Comparison of ENCODE assay signal across 12 cellular contexts in genomic region chr3:50266808-50267207, GRCh38. TPM values are rescaled to one million over a fixed set of nuclear protein-coding genes. Genes with fewer than 3 reads are reported as not detected.
DNase-seq lines count a peak whose midpoint lies in the region; ATAC-seq, FAIRE-seq and TF ChIP-seq lines count a peak whose summit lies in the region.
"Had no signal": no experiment of that assay in that cellular context is flagged by ENCODE, and none has a peak within 500 bp of the region (broad histone marks: within the 10 kb centered on the region; RNA-seq: fewer than 3 reads in every experiment).

No MANE protein-coding gene starts in this region.

- no peak for FAIRE-seq in K562 (lab: Jason Lieb, UNC)
- FAIRE-seq: colon had no signal

- no peak for TF ChIP-seq RAD21 in K562 (CRISPR knock-in tag; conservative IDR thresholded peaks at IDR 0.05 in 1 of 2, IDR thresholded peaks at IDR 0.05 in 1 of 2)

- intact Hi-C loops in K562 (cut with micrococcal nuclease), result no loop called here
- intact Hi-C loops in left lung (cut with DNase I), result no loop called here
- intact Hi-C loops in left colon (cut with DNase I, micrococcal nuclease), result no loop called here
- intact Hi-C loops in natural killer cell (cut with micrococcal nuclease), result no loop called here

- no peak for TF ChIP-seq EP300 in K562 (IDR thresholded peaks at IDR 0.05; ENCODE audit: low read length)

- peaks cover 0 to 6% of the 10 kb centered on the region in 2 donors for H3K4me1 Mint-ChIP-seq in natural killer cell treated with Interleukin-12 subunit alpha and Interleukin-12 subunit beta and Interleukin-15 and Interleukin-18, amount 100 ng/mL, for 72 hours (ENCODE audit: low read depth in 2 of 2)
- H3K4me1 Mint-ChIP-seq in natural killer cell, result peaks cover 0 to 6% of the 10 kb centered on the region in 2 donors

- H3K4me3 ChIP-seq in BLaER1 treated with 17β-estradiol and CSF1 and Interleukin-3, amounts not matched to agents 10 nM and 100 nM, result no peak overlapping the region
- H3K4me3 ChIP-seq in K562, result no peak overlapping the region
- H3K4me3 ChIP-seq in left lung, result peak overlapping the region; percentile 48 to 54
- H3K4me3 ChIP-seq in skeletal muscle satellite cell (ENCODE audit: low read length), result peak overlapping the region; percentile 69

- H3K79me2 ChIP-seq in K562 (ENCODE audit: control insufficient read depth, insufficient read depth, low read length), result no peaks in the 10 kb centered on the region

- peaks cover 0 to 66% (median 0%) of the 10 kb centered on the region in 11 experiments; a peak in 6 of 22 replicates for H4K20me1 ChIP-seq in BLaER1 treated with 17β-estradiol and CSF1 and Interleukin-3, amounts not matched to agents 10 nM and 100 nM
- no peaks in the 10 kb centered on the region; the same call in 1 of the 2 replicates for H4K20me1 ChIP-seq in K562 (replicated peaks; ENCODE audit: control insufficient read depth, insufficient read depth, low read length)

- H3K4me2 ChIP-seq in BLaER1 treated with 17β-estradiol and CSF1 and Interleukin-3, amounts not matched to agents 10 nM and 100 nM, result peak overlapping the region in 8 of 11 experiments; percentile 6 to 58 (median 50); a peak in 13 of 22 replicates
- no peak overlapping the region for H3K4me2 ChIP-seq in K562 (ENCODE audit: insufficient read depth, low read length)
- peak overlapping the region; percentile 80 for H3K4me2 ChIP-seq in skeletal muscle satellite cell (ENCODE audit: low read length)

- WGBS in K562 (ENCODE audit: insufficient coverage, low coverage, missing lambda C conversion rate), result 34% methylated on average over 4 of the region's 6 CpGs

- CTCF ChIA-PET in K562 (lab: Yijun Ruan, JAX; ENCODE audit: low intra/inter-chr PET ratio), result interaction anchor here (1.5 kb wide), 1 partner anchor 40 kb away, joined by 3 read pairs; no protein-coding TSS in a partner anchor

- no peaks in the 10 kb centered on the region for H3K9me3 Mint-ChIP-seq in natural killer cell treated with Interleukin-12 subunit alpha and Interleukin-12 subunit beta and Interleukin-15 and Interleukin-18, amount 100 ng/mL, for 72 hours
- no peaks in the 10 kb centered on the region for H3K9me3 Mint-ChIP-seq in natural killer cell

- no peak overlapping the region for H3K27ac ChIP-seq in BLaER1 treated with 17β-estradiol and CSF1 and Interleukin-3, amounts not matched to agents 10 nM and 100 nM
- H3K27ac ChIP-seq in K562 (ENCODE audit: extremely low read depth, low read depth, low read length) (no peak overlapping the region), left lung (peak overlapping the region; percentile 80 to 92)

- H3K36me3 ChIP-seq in BLaER1 treated with 17β-estradiol and CSF1 and Interleukin-3, amounts not matched to agents 10 nM and 100 nM, result no peaks in the 10 kb centered on the region
- no peaks in the 10 kb centered on the region for H3K36me3 ChIP-seq in K562 (ENCODE audit: control insufficient read depth, insufficient read depth, low read length)
- no peaks in the 10 kb centered on the region for H3K36me3 ChIP-seq in left lung
- H3K36me3 ChIP-seq in skeletal muscle satellite cell (ENCODE audit: insufficient read depth, low read length), result no peaks in the 10 kb centered on the region

- ATAC-seq in K562 (no peak), left lung (no peak), left colon (no peak), natural killer cell (no peak)
- ATAC-seq in natural killer cell treated with Interleukin-12 subunit alpha and Interleukin-12 subunit beta and Interleukin-15 and Interleukin-18, amount 100 ng/mL, for 72 hours, result no peak

- DNase-seq in K562 (ENCODE audit: extremely low read depth in 1 of 4, low spot score in 3 of 4) (no peak), left lung (no peak), AG08396 (ENCODE audit: low spot score) (no peak), left colon (no peak), natural killer cell (no peak)
- DNase-seq in natural killer cell treated with Interleukin-12 subunit alpha and Interleukin-12 subunit beta and Interleukin-15 and Interleukin-18, amount 100 ng/mL, for 72 hours (ENCODE audit: low spot score), result no peak
- DNase-seq: activated CD8-positive, alpha-beta memory T cell treated with anti-CD3 and anti-CD28 coated beads, Interleukin-2, amount 50 U/mL, for 4 hours; stimulated activated CD4-positive, alpha-beta T cell treated with anti-CD3 and anti-CD28 coated beads, Interleukin-12 subunit alpha, Interleukin-12 subunit beta, amount 100 ng/mL, for 4 hours; stimulated activated naive CD4-positive, alpha-beta T cell treated with Interleukin-2 at 50 U/mL for 16 hours had no signal

- no peaks in the 10 kb centered on the region for H3K36me3 Mint-ChIP-seq in natural killer cell treated with Interleukin-12 subunit alpha and Interleukin-12 subunit beta and Interleukin-15 and Interleukin-18, amount 100 ng/mL, for 72 hours
- no peaks in the 10 kb centered on the region for H3K36me3 Mint-ChIP-seq in natural killer cell

- H3K27me3 ChIP-seq in BLaER1 treated with 17β-estradiol and CSF1 and Interleukin-3, amounts not matched to agents 10 nM and 100 nM, result peaks cover 28 to 45% (median 42%) of the 10 kb centered on the region in 11 experiments
- H3K27me3 ChIP-seq in K562 (ENCODE audit: control insufficient read depth in 2 of 2, insufficient read depth in 2 of 2, low read length in 2 of 2) (no peaks in the 10 kb centered on the region), left lung (peaks cover 0 to 21% of the 10 kb centered on the region in 2 donors), skeletal muscle satellite cell (ENCODE audit: control insufficient read depth, insufficient read depth, low read length) (no peaks in the 10 kb centered on the region)

- no peak for TF ChIP-seq POLR2A in K562 (conservative IDR thresholded peaks at IDR 0.05)

- TF ChIP-seq CTCF in K562 (IDR thresholded peaks at IDR 0.05 in 2 of 3, conservative IDR thresholded peaks at IDR 0.05 in 1 of 3; ENCODE audit: insufficient read depth in 2 of 3, low read depth in 1 of 3, low read length in 3 of 3) (no peak), left lung (IDR thresholded peaks at IDR 0.05) (no peak), natural killer cell (IDR thresholded peaks at IDR 0.05) (no peak)

- no peaks in the 10 kb centered on the region for H3K9me1 ChIP-seq in K562 (ENCODE audit: control insufficient read depth, insufficient read depth, low read length)

- peaks cover 0 to 2% of the 10 kb centered on the region in 2 donors for H3K27me3 Mint-ChIP-seq in natural killer cell treated with Interleukin-12 subunit alpha and Interleukin-12 subunit beta and Interleukin-15 and Interleukin-18, amount 100 ng/mL, for 72 hours
- H3K27me3 Mint-ChIP-seq in natural killer cell (ENCODE audit: low read depth in 2 of 2), result peaks cover 0 to 6% of the 10 kb centered on the region in 2 donors

- no TSS peak for BruUV-seq in K562 (replicated peaks; lab: Mats Ljungman, UMichigan)

- H2AFZ ChIP-seq in K562 (ENCODE audit: low read depth, low read length), result no peak overlapping the region

- in situ Hi-C loops in K562 (cut with MboI), result no loop called here

- no peak overlapping the region for H3K4me3 Mint-ChIP-seq in natural killer cell treated with Interleukin-12 subunit alpha and Interleukin-12 subunit beta and Interleukin-15 and Interleukin-18, amount 100 ng/mL, for 72 hours
- H3K4me3 Mint-ChIP-seq in natural killer cell, result no peak overlapping the region

- no peaks in the 10 kb centered on the region for H3K9me3 ChIP-seq in BLaER1 treated with 17β-estradiol and CSF1 and Interleukin-3, amounts not matched to agents 10 nM and 100 nM (replicated peaks in 1 of 11)
- no peaks in the 10 kb centered on the region for H3K9me3 ChIP-seq in K562 (replicated peaks; ENCODE audit: control insufficient read depth, insufficient read depth, low read depth, low read length)
- no peaks in the 10 kb centered on the region for H3K9me3 ChIP-seq in left lung
- no peaks in the 10 kb centered on the region for H3K9me3 ChIP-seq in skeletal muscle satellite cell (replicated peaks; ENCODE audit: low read length)

- H3K9ac ChIP-seq in BLaER1 treated with 17β-estradiol and CSF1 and Interleukin-3, amounts not matched to agents 10 nM and 100 nM, result peak overlapping the region in 3 of 11 experiments; percentile 13 to 19 (median 18); a peak in 3 of 22 replicates
- H3K9ac ChIP-seq in K562 (ENCODE audit: insufficient read depth in 1 of 2, low read depth in 2 of 2, low read length in 2 of 2) (peak overlapping the region in 1 of 2 experiments; percentile 81; a peak in 2 of 4 replicates), skeletal muscle satellite cell (ENCODE audit: low read depth, low read length) (peak overlapping the region; percentile 58)

- peaks cover 0 to 62% (median 35%) of the 10 kb centered on the region in 10 experiments; a peak in 17 of 20 replicates for H3K4me1 ChIP-seq in BLaER1 treated with 17β-estradiol and CSF1 and Interleukin-3, amounts not matched to agents 10 nM and 100 nM
- H3K4me1 ChIP-seq in K562 (replicated peaks in 1 of 2; ENCODE audit: control insufficient read depth in 2 of 2, insufficient read depth in 2 of 2, low read length in 2 of 2) (peaks cover 3 to 54% of the 10 kb centered on the region in 2 experiments; a peak in 4 of 5 replicates), left lung (peaks cover 40 to 56% of the 10 kb centered on the region in 2 donors), skeletal muscle satellite cell (ENCODE audit: control insufficient read depth, insufficient read depth, low read length) (peaks cover 64% of the 10 kb centered on the region)

- POLR2A ChIA-PET in K562 (lab: Yijun Ruan, JAX), result no interaction called here

- H3K27ac Mint-ChIP-seq in natural killer cell treated with Interleukin-12 subunit alpha and Interleukin-12 subunit beta and Interleukin-15 and Interleukin-18, amount 100 ng/mL, for 72 hours, result no peak overlapping the region
- H3K27ac Mint-ChIP-seq in natural killer cell, result no peak overlapping the region

RNA-seq across cellular contexts. Expression of gene SEMA3B, which starts 2.1 kb away (rescaled TPM):
- total RNA-seq in K562 (2011; cell fraction: chromatin; rRNA removed; ENCODE audit: low replicate concordance), result 7.6 and 22.1 TPM in 2 replicates
- 12.1 and 17.2 TPM in 2 replicates for total RNA-seq in K562 (2011; cell fraction: nucleolus; rRNA removed)
- 4.6 and 11.0 TPM in 2 replicates for total RNA-seq in K562 (2011; cell fraction: nucleoplasm; rRNA removed)
- total RNA-seq in K562 (2014; rRNA removed) (0.82 and 1.1 TPM in 2 replicates), K562 (2014; rRNA removed; fragmentation: Illumina TruSeq; extraction: Trizol) (0.13 and 0.18 TPM in 2 replicates), K562 (2015; rRNA removed; fragmentation: Illumina TruSeq; extraction: Trizol) (0.29 and 0.30 TPM in 2 replicates), K562 (2021) (1.8 and 2.2 TPM in 2 replicates), left lung (10 to 100 TPM; 56.8 to 92.7 TPM), left colon (100 to 1,000 TPM in 1 of 2 donors, 10 to 100 TPM in 1; 56.8 to 116 TPM), natural killer cell (1 to 10 TPM in 1 of 3 donors, under 1 TPM in 2; 0.97 to 2.0 (median 0.99) TPM)
- polyA plus RNA-seq in K562 (2011; rRNA removed) (1.3 and 2.5 TPM in 2 replicates), K562 (2014; fragmentation: Illumina TruSeq; extraction: Trizol) (0.27 and 0.37 TPM in 2 replicates), K562 (2014; fragmentation: Nextera tagmentation; extraction: Ambion mirVana) (under 1 TPM in 1 of 2 experiments, not detected in 1; 0.03 TPM), K562 (2014; rRNA removed) (1.7 and 2.3 TPM in 2 replicates)
- polyA plus RNA-seq in K562 (2011; cell fraction: cytosol; rRNA removed), result 1.5 and 2.7 TPM in 2 replicates
- 31.8 and 37.3 TPM in 2 replicates for polyA plus RNA-seq in K562 (2011; cell fraction: nucleus; rRNA removed)
- 1.3 and 4.7 TPM in 2 replicates for polyA plus RNA-seq in K562 (2012)
- polyA minus RNA-seq in K562 (2011; rRNA and poly(A)+ RNA removed), result 0.18 and 0.33 TPM in 2 replicates
- 3.0 and 5.2 TPM in 2 replicates for polyA minus RNA-seq in K562 (2011; cell fraction: cytosol; rRNA and poly(A)+ RNA removed)
- polyA minus RNA-seq in K562 (2011; cell fraction: nucleus; rRNA and poly(A)+ RNA removed), result 4.4 and 10.3 TPM in 2 replicates
- total RNA-seq in skeletal muscle satellite cell (2012; rRNA removed), result 0.51 and 1.5 TPM in 2 replicates
- total RNA-seq in natural killer cell treated with Interleukin-12 subunit alpha and Interleukin-12 subunit beta and Interleukin-15 and Interleukin-18, amount 100 ng/mL, for 72 hours, result 1 to 10 TPM in 1 of 2 donors, under 1 TPM in 1; 0.89 to 1.2 TPM

RNA-seq across cellular contexts. Expression of gene LSMEM2, which starts 12.1 kb away (rescaled TPM):
- not detected in 2 replicates for total RNA-seq in K562 (2011; cell fraction: chromatin; rRNA removed; ENCODE audit: low replicate concordance)
- not detected in 2 replicates for total RNA-seq in K562 (2011; cell fraction: nucleolus; rRNA removed)
- not detected in 2 replicates for total RNA-seq in K562 (2011; cell fraction: nucleoplasm; rRNA removed)
- total RNA-seq in K562 (2014; rRNA removed) (not detected in 2 replicates), K562 (2014; rRNA removed; fragmentation: Illumina TruSeq; extraction: Trizol) (not detected in 2 replicates), K562 (2015; rRNA removed; fragmentation: Illumina TruSeq; extraction: Trizol) (not detected in 2 replicates), K562 (2021) (not detected in 2 replicates), left lung (under 1 TPM in 1 of 2 donors, not detected in 1; 0.24 TPM), left colon (not detected), natural killer cell (not detected)
- polyA plus RNA-seq in K562 (2011; rRNA removed) (not detected in 2 replicates), K562 (2014; fragmentation: Illumina TruSeq; extraction: Trizol) (not detected in 2 replicates), K562 (2014; fragmentation: Nextera tagmentation; extraction: Ambion mirVana) (not detected), K562 (2014; rRNA removed) (not detected in 2 replicates)
- not detected in 2 replicates for polyA plus RNA-seq in K562 (2011; cell fraction: cytosol; rRNA removed)
- polyA plus RNA-seq in K562 (2011; cell fraction: nucleus; rRNA removed), result 0.10 TPM in 1 of 2 replicates, not detected in the other
- 0.08 and 0.12 TPM in 2 replicates for polyA plus RNA-seq in K562 (2012)
- not detected in 2 replicates for polyA minus RNA-seq in K562 (2011; rRNA and poly(A)+ RNA removed)
- polyA minus RNA-seq in K562 (2011; cell fraction: cytosol; rRNA and poly(A)+ RNA removed), result not detected in 2 replicates
- not detected in 2 replicates for polyA minus RNA-seq in K562 (2011; cell fraction: nucleus; rRNA and poly(A)+ RNA removed)
- 0.87 TPM in 1 of 2 replicates, not detected in the other for total RNA-seq in skeletal muscle satellite cell (2012; rRNA removed)
- total RNA-seq in natural killer cell treated with Interleukin-12 subunit alpha and Interleukin-12 subunit beta and Interleukin-15 and Interleukin-18, amount 100 ng/mL, for 72 hours, result not detected

RNA-seq across cellular contexts. Expression of gene IFRD2, which starts 25.4 kb away (rescaled TPM):
- total RNA-seq in K562 (2011; cell fraction: chromatin; rRNA removed; ENCODE audit: low replicate concordance), result 134 and 435 TPM in 2 replicates
- total RNA-seq in K562 (2011; cell fraction: nucleolus; rRNA removed), result 318 and 350 TPM in 2 replicates
- total RNA-seq in K562 (2011; cell fraction: nucleoplasm; rRNA removed), result 152 and 197 TPM in 2 replicates
- total RNA-seq in K562 (2014; rRNA removed) (75.1 and 91.2 TPM in 2 replicates), K562 (2014; rRNA removed; fragmentation: Illumina TruSeq; extraction: Trizol) (31.2 and 42.6 TPM in 2 replicates), K562 (2015; rRNA removed; fragmentation: Illumina TruSeq; extraction: Trizol) (54.4 and 57.2 TPM in 2 replicates), K562 (2021) (115 and 116 TPM in 2 replicates), left lung (100 to 1,000 TPM in 1 of 2 donors, 10 to 100 TPM in 1; 55.0 to 104 TPM), left colon (10 to 100 TPM; 48.8 to 68.6 TPM), natural killer cell (10 to 100 TPM; 27.8 to 39.1 (median 32.1) TPM)
- polyA plus RNA-seq in K562 (2011; rRNA removed) (44.6 and 56.2 TPM in 2 replicates), K562 (2014; fragmentation: Illumina TruSeq; extraction: Trizol) (52.8 and 58.1 TPM in 2 replicates), K562 (2014; fragmentation: Nextera tagmentation; extraction: Ambion mirVana) (10 to 100 TPM; 30.5 to 41.0 TPM), K562 (2014; rRNA removed) (79.9 and 91.5 TPM in 2 replicates)
- 47.8 and 103 TPM in 2 replicates for polyA plus RNA-seq in K562 (2011; cell fraction: cytosol; rRNA removed)
- polyA plus RNA-seq in K562 (2011; cell fraction: nucleus; rRNA removed), result 475 and 549 TPM in 2 replicates
- 69.2 and 72.6 TPM in 2 replicates for polyA plus RNA-seq in K562 (2012)
- polyA minus RNA-seq in K562 (2011; rRNA and poly(A)+ RNA removed), result 20.2 and 31.4 TPM in 2 replicates
- polyA minus RNA-seq in K562 (2011; cell fraction: cytosol; rRNA and poly(A)+ RNA removed), result 26.1 and 29.9 TPM in 2 replicates
- polyA minus RNA-seq in K562 (2011; cell fraction: nucleus; rRNA and poly(A)+ RNA removed), result 118 and 130 TPM in 2 replicates
- 135 and 160 TPM in 2 replicates for total RNA-seq in skeletal muscle satellite cell (2012; rRNA removed)
- total RNA-seq in natural killer cell treated with Interleukin-12 subunit alpha and Interleukin-12 subunit beta and Interleukin-15 and Interleukin-18, amount 100 ng/mL, for 72 hours, result 100 to 1,000 TPM in 1 of 2 donors, 10 to 100 TPM in 1; 84.2 to 225 TPM

RNA-seq across cellular contexts. Expression of gene GNAI2, which starts 30.8 kb away (rescaled TPM):
- 32.6 and 87.4 TPM in 2 replicates for total RNA-seq in K562 (2011; cell fraction: chromatin; rRNA removed; ENCODE audit: low replicate concordance)
- total RNA-seq in K562 (2011; cell fraction: nucleolus; rRNA removed), result 69.2 and 80.9 TPM in 2 replicates
- 56.0 and 62.0 TPM in 2 replicates for total RNA-seq in K562 (2011; cell fraction: nucleoplasm; rRNA removed)
- total RNA-seq in K562 (2014; rRNA removed), result 41.0 and 53.8 TPM in 2 replicates
- 18.6 and 19.5 TPM in 2 replicates for total RNA-seq in K562 (2014; rRNA removed; fragmentation: Illumina TruSeq; extraction: Trizol)
- total RNA-seq in K562 (2015; rRNA removed; fragmentation: Illumina TruSeq; extraction: Trizol), result 41.1 and 42.7 TPM in 2 replicates
- 55.4 and 60.5 TPM in 2 replicates for total RNA-seq in K562 (2021)
- polyA plus RNA-seq in K562 (2011; rRNA removed), result 72.2 and 172 TPM in 2 replicates
- 128 and 171 TPM in 2 replicates for polyA plus RNA-seq in K562 (2011; cell fraction: cytosol; rRNA removed)
- 49.7 and 89.7 TPM in 2 replicates for polyA plus RNA-seq in K562 (2011; cell fraction: nucleus; rRNA removed)
- 64.5 and 84.8 TPM in 2 replicates for polyA plus RNA-seq in K562 (2012)
- polyA plus RNA-seq in K562 (2014; fragmentation: Illumina TruSeq; extraction: Trizol), result 49.3 and 56.1 TPM in 2 replicates
- 1 to 10 TPM; 1.1 to 2.5 TPM for polyA plus RNA-seq in K562 (2014; fragmentation: Nextera tagmentation; extraction: Ambion mirVana)
- 41.4 and 51.2 TPM in 2 replicates for polyA plus RNA-seq in K562 (2014; rRNA removed)
- 112 and 135 TPM in 2 replicates for polyA minus RNA-seq in K562 (2011; rRNA and poly(A)+ RNA removed)
- polyA minus RNA-seq in K562 (2011; cell fraction: cytosol; rRNA and poly(A)+ RNA removed), result 34.5 and 65.7 TPM in 2 replicates
- polyA minus RNA-seq in K562 (2011; cell fraction: nucleus; rRNA and poly(A)+ RNA removed), result 11.7 and 24.4 TPM in 2 replicates
- total RNA-seq in left lung, result 100 to 1,000 TPM; 266 to 381 TPM
- total RNA-seq in skeletal muscle satellite cell (2012; rRNA removed), result 223 and 229 TPM in 2 replicates
- total RNA-seq in natural killer cell treated with Interleukin-12 subunit alpha and Interleukin-12 subunit beta and Interleukin-15 and Interleukin-18, amount 100 ng/mL, for 72 hours, result 100 to 1,000 TPM; 331 to 413 TPM
- 10 to 100 TPM; 46.1 to 81.3 TPM for total RNA-seq in left colon
- 100 to 1,000 TPM; 428 to 467 (median 447) TPM for total RNA-seq in natural killer cell

RNA-seq across cellular contexts. Expression of gene HYAL3, which starts 32.4 kb away (rescaled TPM):
- 5.1 and 18.1 TPM in 2 replicates for total RNA-seq in K562 (2011; cell fraction: chromatin; rRNA removed; ENCODE audit: low replicate concordance)
- total RNA-seq in K562 (2011; cell fraction: nucleolus; rRNA removed), result 10.5 and 12.3 TPM in 2 replicates
- 6.0 and 7.5 TPM in 2 replicates for total RNA-seq in K562 (2011; cell fraction: nucleoplasm; rRNA removed)
- 6.8 and 12.8 TPM in 2 replicates for total RNA-seq in K562 (2014; rRNA removed)
- total RNA-seq in K562 (2014; rRNA removed; fragmentation: Illumina TruSeq; extraction: Trizol), result 2.1 and 2.4 TPM in 2 replicates
- 8.3 and 9.1 TPM in 2 replicates for total RNA-seq in K562 (2015; rRNA removed; fragmentation: Illumina TruSeq; extraction: Trizol)
- total RNA-seq in K562 (2021), result 7.0 and 9.8 TPM in 2 replicates
- 5.4 and 6.8 TPM in 2 replicates for polyA plus RNA-seq in K562 (2011; rRNA removed)
- polyA plus RNA-seq in K562 (2011; cell fraction: cytosol; rRNA removed), result 10.7 and 28.9 TPM in 2 replicates
- polyA plus RNA-seq in K562 (2011; cell fraction: nucleus; rRNA removed), result 11.9 and 20.3 TPM in 2 replicates
- 8.0 and 13.8 TPM in 2 replicates for polyA plus RNA-seq in K562 (2012)
- 9.1 and 9.8 TPM in 2 replicates for polyA plus RNA-seq in K562 (2014; fragmentation: Illumina TruSeq; extraction: Trizol)
- 1 to 10 TPM in 1 of 2 experiments, under 1 TPM in 1; 0.38 to 1.0 TPM for polyA plus RNA-seq in K562 (2014; fragmentation: Nextera tagmentation; extraction: Ambion mirVana)
- polyA plus RNA-seq in K562 (2014; rRNA removed), result 9.0 and 16.5 TPM in 2 replicates
- 1.7 and 2.9 TPM in 2 replicates for polyA minus RNA-seq in K562 (2011; rRNA and poly(A)+ RNA removed)
- 3.8 and 4.4 TPM in 2 replicates for polyA minus RNA-seq in K562 (2011; cell fraction: cytosol; rRNA and poly(A)+ RNA removed)
- 5.4 and 6.2 TPM in 2 replicates for polyA minus RNA-seq in K562 (2011; cell fraction: nucleus; rRNA and poly(A)+ RNA removed)
- 1 to 10 TPM; 4.5 to 4.6 TPM for total RNA-seq in left lung
- 5.1 and 8.5 TPM in 2 replicates for total RNA-seq in skeletal muscle satellite cell (2012; rRNA removed)
- 1 to 10 TPM; 5.5 to 5.6 TPM for total RNA-seq in natural killer cell treated with Interleukin-12 subunit alpha and Interleukin-12 subunit beta and Interleukin-15 and Interleukin-18, amount 100 ng/mL, for 72 hours
- 1 to 10 TPM; 2.2 to 2.8 TPM for total RNA-seq in left colon
- 1 to 10 TPM in 2 of 3 donors, under 1 TPM in 1; 0.93 to 2.0 (median 1.2) TPM for total RNA-seq in natural killer cell

Comparison
In these comparisons a context has a peak if more than half of its experiments do, and no peak if none do; other contexts are left out.
1. H3K27ac ChIP-seq: peak in left lung (2 of 2); none in BLaER1 treated with 17β-estradiol and CSF1 and Interleukin-3, amounts not matched to agents 10 nM and 100 nM (0 of 11) and K562 (single experiment).
2. H3K4me3 ChIP-seq: peak in left lung (2 of 2) and skeletal muscle satellite cell (single experiment); none in BLaER1 treated with 17β-estradiol and CSF1 and Interleukin-3, amounts not matched to agents 10 nM and 100 nM (0 of 10) and K562 (single experiment).